In the genomic region with DNA sequence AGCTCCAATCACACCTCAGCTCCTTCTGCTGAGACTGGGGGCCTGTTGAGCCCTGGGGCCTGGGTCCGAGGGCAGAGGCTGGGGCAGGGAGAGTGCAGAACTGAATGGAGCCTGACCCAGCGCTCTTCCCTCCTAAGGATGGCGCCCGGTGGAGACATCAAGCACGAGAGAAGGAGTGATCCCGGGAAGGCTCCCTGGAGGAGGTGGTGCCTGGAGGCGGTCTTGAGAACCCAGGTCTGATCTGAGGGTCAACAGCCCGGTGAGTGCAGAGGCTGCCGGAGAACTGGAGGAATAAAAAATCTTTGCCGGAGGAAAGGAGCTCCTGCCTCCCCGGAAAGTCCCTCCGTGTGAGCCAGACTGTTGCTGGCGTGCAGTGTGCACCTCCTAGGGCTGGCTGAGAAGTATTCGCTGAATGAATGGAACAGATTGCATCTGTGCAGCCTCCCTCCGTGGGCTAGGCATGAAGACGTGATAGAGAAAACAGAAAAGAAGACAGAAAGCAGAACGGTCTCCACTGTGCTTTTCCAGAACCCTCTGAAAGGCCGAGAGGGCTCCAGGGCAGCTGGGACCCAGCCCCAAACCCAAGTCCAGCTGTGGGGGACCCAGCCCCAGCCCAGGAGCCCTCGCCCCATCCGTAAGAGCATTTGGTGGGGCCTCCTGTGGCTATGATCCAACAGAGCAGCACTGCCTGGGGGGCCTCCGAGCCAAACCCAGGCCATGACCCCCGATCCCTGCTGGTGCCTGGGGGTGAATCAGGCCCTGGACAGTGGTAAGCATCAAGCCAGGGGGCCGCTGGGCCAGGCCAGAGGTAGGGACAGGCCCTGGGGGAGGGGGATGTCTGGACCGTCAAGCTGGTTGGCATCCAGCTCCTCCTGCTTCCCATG, we compare ENCODE assay signal across 1 cellular context.
A peak's percentile ranks its signal among the peaks of the same experiment; 100 is the strongest.
TF ChIP-seq lines count a peak whose summit lies in the region.

No MANE protein-coding gene starts in this region.

TF ChIP-seq in HepG2, 621 proteins besides CTCF, POLR2A, EP300 and RAD21 (continued from another document):
- TF ChIP-seq, protein P1, sequence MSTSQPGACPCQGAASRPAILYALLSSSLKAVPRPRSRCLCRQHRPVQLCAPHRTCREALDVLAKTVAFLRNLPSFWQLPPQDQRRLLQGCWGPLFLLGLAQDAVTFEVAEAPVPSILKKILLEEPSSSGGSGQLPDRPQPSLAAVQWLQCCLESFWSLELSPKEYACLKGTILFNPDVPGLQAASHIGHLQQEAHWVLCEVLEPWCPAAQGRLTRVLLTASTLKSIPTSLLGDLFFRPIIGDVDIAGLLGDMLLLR (CRISPR knock-in tag; IDR thresholded peaks at IDR 0.05) = peak; percentile 48; the same call in 1 of the 2 replicates
- TF ChIP-seq ZNF761 (CRISPR knock-in tag; conservative IDR thresholded peaks at IDR 0.05) = no peak
- TF ChIP-seq, protein P2, sequence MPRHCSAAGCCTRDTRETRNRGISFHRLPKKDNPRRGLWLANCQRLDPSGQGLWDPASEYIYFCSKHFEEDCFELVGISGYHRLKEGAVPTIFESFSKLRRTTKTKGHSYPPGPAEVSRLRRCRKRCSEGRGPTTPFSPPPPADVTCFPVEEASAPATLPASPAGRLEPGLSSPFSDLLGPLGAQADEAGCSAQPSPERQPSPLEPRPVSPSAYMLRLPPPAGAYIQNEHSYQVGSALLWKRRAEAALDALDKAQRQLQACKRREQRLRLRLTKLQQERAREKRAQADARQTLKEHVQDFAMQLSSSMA (CRISPR knock-in tag; IDR thresholded peaks at IDR 0.05) = no peak
- peak; percentile 17 for TF ChIP-seq HNRNPLL (IDR thresholded peaks at IDR 0.05; ENCODE audit: low read depth, low read length, poor library complexity, severe bottlenecking)
- TF ChIP-seq IRF2 (CRISPR knock-in tag; IDR thresholded peaks at IDR 0.05) = no peak
- TF ChIP-seq TCF7L2 (IDR thresholded peaks at IDR 0.05; ENCODE audit: low read depth, low read length) = no peak
- no peak for TF ChIP-seq CREM (IDR thresholded peaks at IDR 0.05)
- no peak for TF ChIP-seq CREM (CRISPR knock-in tag; IDR thresholded peaks at IDR 0.05)
- TF ChIP-seq KLF9 (CRISPR knock-in tag; IDR thresholded peaks at IDR 0.05; ENCODE audit: low read depth) = no peak
- TF ChIP-seq CEBPG (CRISPR knock-in tag; IDR thresholded peaks at IDR 0.05) = no peak
- no peak for TF ChIP-seq SPEN (CRISPR knock-in tag; IDR thresholded peaks at IDR 0.05; ENCODE audit: low read depth)
- TF ChIP-seq, protein P3, sequence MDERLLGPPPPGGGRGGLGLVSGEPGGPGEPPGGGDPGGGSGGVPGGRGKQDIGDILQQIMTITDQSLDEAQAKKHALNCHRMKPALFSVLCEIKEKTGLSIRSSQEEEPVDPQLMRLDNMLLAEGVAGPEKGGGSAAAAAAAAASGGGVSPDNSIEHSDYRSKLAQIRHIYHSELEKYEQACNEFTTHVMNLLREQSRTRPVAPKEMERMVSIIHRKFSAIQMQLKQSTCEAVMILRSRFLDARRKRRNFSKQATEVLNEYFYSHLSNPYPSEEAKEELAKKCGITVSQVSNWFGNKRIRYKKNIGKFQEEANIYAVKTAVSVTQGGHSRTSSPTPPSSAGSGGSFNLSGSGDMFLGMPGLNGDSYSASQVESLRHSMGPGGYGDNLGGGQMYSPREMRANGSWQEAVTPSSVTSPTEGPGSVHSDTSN (CRISPR knock-in tag; IDR thresholded peaks at IDR 0.05) = no peak
- TF ChIP-seq RBFOX2 (IDR thresholded peaks at IDR 0.05; ENCODE audit: low read depth, low read length) = no peak
- no peak for TF ChIP-seq HMG20A (CRISPR knock-in tag; IDR thresholded peaks at IDR 0.05; ENCODE audit: borderline replicate concordance)
- TF ChIP-seq HHEX (CRISPR knock-in tag; IDR thresholded peaks at IDR 0.05) = no peak
- TF ChIP-seq ZNF563 (CRISPR knock-in tag; IDR thresholded peaks at IDR 0.05) = no peak
- TF ChIP-seq HIVEP1 (CRISPR knock-in tag; IDR thresholded peaks at IDR 0.05) = 0 out of 2 replicates have a peak, but pooled peaks have one; percentile 11
- no peak for TF ChIP-seq XRCC5 (optimal IDR thresholded peaks at IDR 0.05; ENCODE audit: low read length)
- TF ChIP-seq ZBTB21 (CRISPR knock-in tag; IDR thresholded peaks at IDR 0.05) = no peak
- TF ChIP-seq ZNF83 (CRISPR knock-in tag; IDR thresholded peaks at IDR 0.05; ENCODE audit: borderline replicate concordance) = no peak
- TF ChIP-seq ARHGAP35 (CRISPR knock-in tag; IDR thresholded peaks at IDR 0.05; ENCODE audit: borderline replicate concordance) = no peak
- TF ChIP-seq, protein P4, sequence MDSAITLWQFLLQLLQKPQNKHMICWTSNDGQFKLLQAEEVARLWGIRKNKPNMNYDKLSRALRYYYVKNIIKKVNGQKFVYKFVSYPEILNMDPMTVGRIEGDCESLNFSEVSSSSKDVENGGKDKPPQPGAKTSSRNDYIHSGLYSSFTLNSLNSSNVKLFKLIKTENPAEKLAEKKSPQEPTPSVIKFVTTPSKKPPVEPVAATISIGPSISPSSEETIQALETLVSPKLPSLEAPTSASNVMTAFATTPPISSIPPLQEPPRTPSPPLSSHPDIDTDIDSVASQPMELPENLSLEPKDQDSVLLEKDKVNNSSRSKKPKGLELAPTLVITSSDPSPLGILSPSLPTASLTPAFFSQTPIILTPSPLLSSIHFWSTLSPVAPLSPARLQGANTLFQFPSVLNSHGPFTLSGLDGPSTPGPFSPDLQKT (CRISPR knock-in tag; IDR thresholded peaks at IDR 0.05; ENCODE audit: borderline replicate concordance) = no peak
- TF ChIP-seq, protein P5, sequence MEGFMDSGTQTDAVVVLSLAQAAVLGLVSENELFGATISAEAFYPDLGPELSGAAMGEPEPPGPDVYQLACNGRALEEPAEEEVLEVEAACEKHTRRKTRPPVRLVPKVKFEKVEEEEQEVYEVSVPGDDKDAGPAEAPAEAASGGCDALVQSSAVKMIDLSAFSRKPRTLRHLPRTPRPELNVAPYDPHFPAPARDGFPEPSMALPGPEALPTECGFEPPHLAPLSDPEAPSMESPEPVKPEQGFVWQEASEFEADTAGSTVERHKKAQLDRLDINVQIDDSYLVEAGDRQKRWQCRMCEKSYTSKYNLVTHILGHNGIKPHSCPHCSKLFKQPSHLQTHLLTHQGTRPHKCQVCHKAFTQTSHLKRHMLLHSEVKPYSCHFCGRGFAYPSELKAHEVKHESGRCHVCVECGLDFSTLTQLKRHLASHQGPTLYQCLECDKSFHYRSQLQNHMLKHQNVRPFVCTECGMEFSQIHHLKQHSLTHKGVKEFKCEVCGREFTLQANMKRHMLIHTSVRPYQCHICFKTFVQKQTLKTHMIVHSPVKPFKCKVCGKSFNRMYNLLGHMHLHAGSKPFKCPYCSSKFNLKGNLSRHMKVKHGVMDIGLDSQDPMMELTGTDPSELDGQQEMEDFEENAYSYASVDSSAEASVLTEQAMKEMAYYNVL (CRISPR knock-in tag; IDR thresholded peaks at IDR 0.05; ENCODE audit: borderline replicate concordance) = 0 out of 2 replicates have a peak, but pooled peaks have one; percentile 17
- TF ChIP-seq ZNF326 (CRISPR knock-in tag; IDR thresholded peaks at IDR 0.05; ENCODE audit: borderline replicate concordance) = no peak
- 0 out of 2 replicates have a peak, but pooled peaks have one; percentile 51 for TF ChIP-seq ZNF776 (CRISPR knock-in tag; IDR thresholded peaks at IDR 0.05)
- no peak for TF ChIP-seq CCDC6 (CRISPR knock-in tag; IDR thresholded peaks at IDR 0.05)
- TF ChIP-seq ZNF619 (CRISPR knock-in tag; IDR thresholded peaks at IDR 0.05) = no peak
- TF ChIP-seq AGO1 (IDR thresholded peaks at IDR 0.05; ENCODE audit: low read depth, low read length, poor library complexity, severe bottlenecking) = peak; percentile 19
- 0 out of 2 replicates have a peak, but pooled peaks have one; percentile 7 for TF ChIP-seq PITX1 (CRISPR knock-in tag; IDR thresholded peaks at IDR 0.05)
- TF ChIP-seq CC2D1A (CRISPR knock-in tag; IDR thresholded peaks at IDR 0.05) = no peak
- TF ChIP-seq, protein P6, sequence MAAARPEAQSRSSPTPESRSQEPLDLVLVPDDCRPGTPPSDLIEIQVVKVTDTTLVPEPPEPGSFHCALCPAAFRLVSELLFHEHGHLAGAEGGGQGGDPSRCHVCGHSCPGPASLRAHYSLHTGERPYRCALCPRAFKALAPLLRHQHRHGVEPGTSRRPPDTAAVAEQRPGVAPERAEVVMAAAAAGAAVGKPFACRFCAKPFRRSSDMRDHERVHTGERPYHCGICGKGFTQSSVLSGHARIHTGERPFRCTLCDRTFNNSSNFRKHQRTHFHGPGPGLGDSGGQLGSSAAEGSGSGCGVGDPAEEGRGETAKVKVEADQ (CRISPR knock-in tag; IDR thresholded peaks at IDR 0.05; ENCODE audit: borderline replicate concordance) = no peak
- no peak for TF ChIP-seq ZMYM2 (CRISPR knock-in tag; IDR thresholded peaks at IDR 0.05)
- TF ChIP-seq ZNF383 (CRISPR knock-in tag; IDR thresholded peaks at IDR 0.05; ENCODE audit: borderline replicate concordance) = no peak
- TF ChIP-seq, protein P7, sequence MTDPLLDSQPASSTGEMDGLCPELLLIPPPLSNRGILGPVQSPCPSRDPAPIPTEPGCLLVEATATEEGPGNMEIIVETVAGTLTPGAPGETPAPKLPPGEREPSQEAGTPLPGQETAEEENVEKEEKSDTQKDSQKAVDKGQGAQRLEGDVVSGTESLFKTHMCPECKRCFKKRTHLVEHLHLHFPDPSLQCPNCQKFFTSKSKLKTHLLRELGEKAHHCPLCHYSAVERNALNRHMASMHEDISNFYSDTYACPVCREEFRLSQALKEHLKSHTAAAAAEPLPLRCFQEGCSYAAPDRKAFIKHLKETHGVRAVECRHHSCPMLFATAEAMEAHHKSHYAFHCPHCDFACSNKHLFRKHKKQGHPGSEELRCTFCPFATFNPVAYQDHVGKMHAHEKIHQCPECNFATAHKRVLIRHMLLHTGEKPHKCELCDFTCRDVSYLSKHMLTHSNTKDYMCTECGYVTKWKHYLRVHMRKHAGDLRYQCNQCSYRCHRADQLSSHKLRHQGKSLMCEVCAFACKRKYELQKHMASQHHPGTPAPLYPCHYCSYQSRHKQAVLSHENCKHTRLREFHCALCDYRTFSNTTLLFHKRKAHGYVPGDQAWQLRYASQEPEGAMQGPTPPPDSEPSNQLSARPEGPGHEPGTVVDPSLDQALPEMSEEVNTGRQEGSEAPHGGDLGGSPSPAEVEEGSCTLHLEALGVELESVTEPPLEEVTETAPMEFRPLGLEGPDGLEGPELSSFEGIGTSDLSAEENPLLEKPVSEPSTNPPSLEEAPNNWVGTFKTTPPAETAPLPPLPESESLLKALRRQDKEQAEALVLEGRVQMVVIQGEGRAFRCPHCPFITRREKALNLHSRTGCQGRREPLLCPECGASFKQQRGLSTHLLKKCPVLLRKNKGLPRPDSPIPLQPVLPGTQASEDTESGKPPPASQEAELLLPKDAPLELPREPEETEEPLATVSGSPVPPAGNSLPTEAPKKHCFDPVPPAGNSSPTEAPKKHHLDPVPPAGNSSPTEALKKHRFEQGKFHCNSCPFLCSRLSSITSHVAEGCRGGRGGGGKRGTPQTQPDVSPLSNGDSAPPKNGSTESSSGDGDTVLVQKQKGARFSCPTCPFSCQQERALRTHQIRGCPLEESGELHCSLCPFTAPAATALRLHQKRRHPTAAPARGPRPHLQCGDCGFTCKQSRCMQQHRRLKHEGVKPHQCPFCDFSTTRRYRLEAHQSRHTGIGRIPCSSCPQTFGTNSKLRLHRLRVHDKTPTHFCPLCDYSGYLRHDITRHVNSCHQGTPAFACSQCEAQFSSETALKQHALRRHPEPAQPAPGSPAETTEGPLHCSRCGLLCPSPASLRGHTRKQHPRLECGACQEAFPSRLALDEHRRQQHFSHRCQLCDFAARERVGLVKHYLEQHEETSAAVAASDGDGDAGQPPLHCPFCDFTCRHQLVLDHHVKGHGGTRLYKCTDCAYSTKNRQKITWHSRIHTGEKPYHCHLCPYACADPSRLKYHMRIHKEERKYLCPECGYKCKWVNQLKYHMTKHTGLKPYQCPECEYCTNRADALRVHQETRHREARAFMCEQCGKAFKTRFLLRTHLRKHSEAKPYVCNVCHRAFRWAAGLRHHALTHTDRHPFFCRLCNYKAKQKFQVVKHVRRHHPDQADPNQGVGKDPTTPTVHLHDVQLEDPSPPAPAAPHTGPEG (CRISPR knock-in tag; IDR thresholded peaks at IDR 0.05) = no peak
- no peak for TF ChIP-seq GTF3A (CRISPR knock-in tag; conservative IDR thresholded peaks at IDR 0.05)
- TF ChIP-seq CENPX (CRISPR knock-in tag; IDR thresholded peaks at IDR 0.05) = no peak
